Comparison of ENCODE assay signal across 18 cellular contexts in the genomic region with DNA sequence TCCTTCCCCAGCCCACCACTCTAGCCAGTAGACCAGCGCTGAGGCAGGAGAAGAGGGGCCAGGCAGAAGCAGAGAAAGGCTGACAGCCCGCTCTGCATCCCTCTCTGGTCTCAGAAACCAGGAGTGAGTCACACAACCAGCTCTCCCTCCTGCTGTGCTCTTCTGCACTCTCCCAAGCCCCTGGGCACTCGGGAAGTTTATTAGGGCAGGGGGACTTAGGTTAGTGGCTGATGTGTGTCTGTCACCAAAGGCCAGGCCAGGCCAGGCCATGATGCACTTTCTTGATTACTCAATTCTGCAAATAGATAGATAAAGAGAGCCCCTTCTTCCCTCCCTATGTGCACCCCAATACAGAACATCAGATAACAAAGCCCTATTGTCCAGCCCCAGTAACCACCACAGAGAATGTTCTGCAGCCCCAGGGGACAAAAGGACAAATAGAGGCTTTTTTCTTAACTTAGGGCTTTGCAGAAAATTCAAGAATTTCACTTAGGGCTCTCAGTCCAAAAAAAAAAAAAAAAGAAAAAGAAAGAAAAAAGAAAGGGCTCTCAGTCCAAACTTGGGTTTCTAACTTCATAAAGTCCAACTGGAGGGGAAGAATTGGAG. TPM values are rescaled to one million over a fixed set of nuclear protein-coding genes. Genes with fewer than 3 reads are reported as not detected.
DNase-seq lines count a peak whose midpoint lies in the region; ATAC-seq, FAIRE-seq and TF ChIP-seq lines count a peak whose summit lies in the region.
"Had no signal": no experiment of that assay in that cellular context is flagged by ENCODE, and none has a peak within 500 bp of the region (broad histone marks: within the 10 kb centered on the region; RNA-seq: fewer than 3 reads in every experiment).

No MANE protein-coding gene starts in this region.

- CTCF ChIA-PET in HepG2 (lab: Yijun Ruan, JAX; ENCODE audit: low intra/inter-chr PET ratio, low total read pairs), result interaction anchor here (1.6 to 2.9 kb wide), 3 partner anchors 72 to 266 kb away, joined by 6 to 41 read pairs (median 20); no protein-coding TSS in a partner anchor

- TF ChIP-seq RAD21 in HepG2 (CRISPR knock-in tag; IDR thresholded peaks at IDR 0.05), result no peak

- WGBS in spleen, 5 donors, result 83 to 89% (median 86%) methylated on average over 1 to 3 of the region's 3 CpGs
- WGBS in HepG2 (ENCODE audit: low lambda C conversion rate), result 28% methylated on average over 3 of the region's 3 CpGs

- FAIRE-seq in HepG2 (lab: Jason Lieb, UNC), result no peak

- in situ Hi-C loops in HepG2 (cut with HindIII; ENCODE audit: extremely low pct_ligation_motif_present, low pct_unique_long_range_greater_than_20kb), result no loop called here

- H3K27me3 ChIP-seq in spleen (replicated peaks in 1 of 7), result peaks cover 0 to 11% (median 0%) of the 10 kb centered on the region in 7 donors
- H3K27me3 ChIP-seq in HepG2 (ENCODE audit: control insufficient read depth in 1 of 2, insufficient read depth in 2 of 2, low read length in 2 of 2), result peaks cover 13 to 67% of the 10 kb centered on the region in 2 experiments

- H3K4me2 ChIP-seq in HepG2 (ENCODE audit: low read depth, low read length), result no peak overlapping the region
- H3K4me2 ChIP-seq: hepatocyte had no signal

- no peak overlapping the region for H2AFZ ChIP-seq in HepG2 (ENCODE audit: low read length)
- H2AFZ ChIP-seq: hepatocyte had no signal

- H3K9ac ChIP-seq in HepG2 (ENCODE audit: insufficient read depth, low read depth, low read length), result no peak overlapping the region

- peak; percentile 18 for DNase-seq in ELR (ENCODE audit: low read depth)
- peak in 29 of 42 donors; percentile 23 to 78 (median 56) for DNase-seq in head of caudate nucleus
- peak; percentile 94 for DNase-seq in pons (ENCODE audit: low spot score)
- DNase-seq in NCI-H2029 (lab: John Stamatoyannopoulos, UW), result no peak
- no peak for DNase-seq in spleen
- DNase-seq in HepG2 (ENCODE audit: low spot score), result no peak
- DNase-seq in cerebellar cortex (ENCODE audit: low spot score), result no peak
- DNase-seq: NCI-H524 treated with DMSO at 0.1 percent for 48 hours had no signal

- no TSS peak for BruUV-seq in HepG2 (replicated peaks; lab: Mats Ljungman, UMichigan)

- no peaks in the 10 kb centered on the region for H3K79me2 ChIP-seq in HepG2 (ENCODE audit: insufficient read depth, low read length)
- H3K79me2 ChIP-seq: hepatocyte had no signal

- intact Hi-C loops in head of caudate nucleus (cut with DNase I), result no loop called here
- intact Hi-C loops in spleen (cut with DNase I; ENCODE audit: low total_unique reads), result no loop called here
- intact Hi-C loops in HepG2 (cut with micrococcal nuclease; ENCODE audit: unreplicated experiment), result no loop called here

- H3K36me3 ChIP-seq in spleen (peaks cover 0 to 21% (median 0%) of the 10 kb centered on the region in 6 donors), HepG2 (replicated peaks in 1 of 2; ENCODE audit: control insufficient read depth in 1 of 2, insufficient read depth in 2 of 2, low read length in 2 of 2) (no peaks in the 10 kb centered on the region)
- H3K36me3 ChIP-seq: thoracic aorta had no signal

- H3K4me1 ChIP-seq in spleen, result peaks cover 0 to 31% (median 7%) of the 10 kb centered on the region in 6 donors
- H3K4me1 ChIP-seq in HepG2 (ENCODE audit: insufficient read depth, low read length), result peaks cover 11% of the 10 kb centered on the region

- POLR2A ChIA-PET in HepG2 (lab: Yijun Ruan, JAX), result no interaction called here

- H4K20me1 ChIP-seq in HepG2 (ENCODE audit: insufficient read depth, low read length), result no peaks in the 10 kb centered on the region; the same call in 1 of the 2 replicates

- no peak for ATAC-seq in HepG2

- TF ChIP-seq POLR2A in spleen (IDR thresholded peaks at IDR 0.05), result no peak
- no peak for TF ChIP-seq POLR2A in HepG2 (IDR thresholded peaks at IDR 0.05; ENCODE audit: insufficient read depth in 1 of 2, low read depth in 2 of 2, low read length in 2 of 2)

- TF ChIP-seq CTCF in spleen (IDR thresholded peaks at IDR 0.05 in 8 of 11, conservative IDR thresholded peaks at IDR 0.05 in 3 of 11) (no peak), HepG2 (CRISPR knock-in tag; IDR thresholded peaks at IDR 0.05) (no peak)

- H3K4me3 ChIP-seq in spleen, result no peak overlapping the region
- H3K4me3 ChIP-seq in HepG2 (replicated peaks in 1 of 3; ENCODE audit: insufficient read depth in 1 of 3, low read depth in 2 of 3, low read length in 3 of 3), result no peak overlapping the region
- H3K4me3 ChIP-seq: hepatocyte, thoracic aorta had no signal

- H3K27ac ChIP-seq in angular gyrus (ENCODE audit: low read depth, low read length) (peak overlapping the region; percentile 100), spleen (no peak overlapping the region), HepG2 (ENCODE audit: extremely low read length, insufficient read depth, low read length) (no peak overlapping the region)
- H3K27ac ChIP-seq: hepatocyte, thoracic aorta had no signal

- H3K9me3 ChIP-seq in spleen, result no peaks in the 10 kb centered on the region
- H3K9me3 ChIP-seq in HepG2 (ENCODE audit: low read length), result no peaks in the 10 kb centered on the region
- H3K9me3 ChIP-seq: thoracic aorta had no signal

- TF ChIP-seq EP300 in HepG2 (IDR thresholded peaks at IDR 0.05; ENCODE audit: low read depth in 2 of 2, low read length in 2 of 2) (no peak), HepG2 (CRISPR knock-in tag; IDR thresholded peaks at IDR 0.05; ENCODE audit: borderline replicate concordance) (no peak)

TF ChIP-seq in HepG2, 621 proteins besides CTCF, POLR2A, EP300 and RAD21 (continues in another document):
- TF ChIP-seq ONECUT2 (CRISPR knock-in tag; IDR thresholded peaks at IDR 0.05) (no peak), ZXDC (CRISPR knock-in tag; IDR thresholded peaks at IDR 0.05) (no peak)

RNA-seq across cellular contexts. Expression of gene CNTN2, which starts 52.9 kb away (rescaled TPM):
- 1 to 10 TPM in 1 of 7 donors, under 1 TPM in 3, not detected in 3; 0.06 to 2.6 (median 0.27) TPM for total RNA-seq in spleen
- polyA plus RNA-seq in spleen, result under 1 TPM; 0.02 to 0.38 (median 0.05) TPM
- not detected in 2 replicates for total RNA-seq in HepG2 (2016; rRNA removed; fragmentation: Illumina TruSeq; extraction: Trizol)
- total RNA-seq in HepG2 (2016; cell fraction: cytosol; rRNA removed; fragmentation: Illumina TruSeq; extraction: Trizol; ENCODE audit: low read depth), result not detected in 2 replicates
- total RNA-seq in HepG2 (2016; cell fraction: insoluble cytoplasmic fraction; rRNA removed; fragmentation: Illumina TruSeq; extraction: Trizol), result not detected in 2 replicates
- not detected in 2 replicates for total RNA-seq in HepG2 (2016; cell fraction: membrane; rRNA removed; fragmentation: Illumina TruSeq; extraction: Trizol)
- total RNA-seq in HepG2 (2016; cell fraction: nucleus; rRNA removed; fragmentation: Illumina TruSeq; extraction: Trizol), result not detected in 2 replicates
- not detected in 2 replicates for polyA plus RNA-seq in HepG2 (2011; rRNA removed)
- polyA plus RNA-seq in HepG2 (2011; cell fraction: cytosol; rRNA removed), result not detected in 2 replicates
- not detected in 2 replicates for polyA plus RNA-seq in HepG2 (2011; cell fraction: nucleus; rRNA removed)
- not detected in 2 replicates for polyA plus RNA-seq in HepG2 (2012)
- not detected in 2 replicates for polyA plus RNA-seq in HepG2 (2016; cell fraction: cytosol; fragmentation: Illumina TruSeq; extraction: Trizol; ENCODE audit: low read depth)
- not detected in 2 replicates for polyA plus RNA-seq in HepG2 (2016; cell fraction: insoluble cytoplasmic fraction; fragmentation: Illumina TruSeq; extraction: Trizol; ENCODE audit: low read depth)
- not detected in 2 replicates for polyA plus RNA-seq in HepG2 (2016; cell fraction: membrane; fragmentation: Illumina TruSeq; extraction: Trizol; ENCODE audit: low read depth)
- not detected in 2 replicates for polyA plus RNA-seq in HepG2 (2016; cell fraction: nucleus; fragmentation: Illumina TruSeq; extraction: Trizol; ENCODE audit: insufficient read depth, low read depth)
- polyA minus RNA-seq in HepG2 (2011; rRNA and poly(A)+ RNA removed; ENCODE audit: low replicate concordance), result not detected in 2 replicates
- not detected in 2 replicates for polyA minus RNA-seq in HepG2 (2011; cell fraction: cytosol; rRNA and poly(A)+ RNA removed)
- not detected in 2 replicates for polyA minus RNA-seq in HepG2 (2011; cell fraction: nucleus; rRNA and poly(A)+ RNA removed)
- total RNA-seq: activated CD4-positive, alpha-beta T cell treated with anti-CD3 and anti-CD28 coated beads, Interleukin-2, amount 10 ng/mL, durations not matched to agents 7 days and 5 days; CD4-positive, alpha-beta memory T cell; HFFc6; kidney epithelial cell; mesenteric fat pad; natural killer cell; pulmonary artery endothelial cell had no signal
- polyA plus RNA-seq: CD4-positive, alpha-beta memory T cell; hepatocyte had no signal

Comparison
In these comparisons a context has a peak if more than half of its experiments do, and no peak if none do; other contexts are left out.
1. DNase-seq: peak in ELR (single experiment), head of caudate nucleus (29 of 42) and pons (single experiment); none in NCI-H2029 (single experiment), spleen (single experiment), HepG2 (single experiment) and cerebellar cortex (single experiment).